Comparison of ENCODE assay signal across 18 cellular contexts in genomic region chr14:51822499-51822898, GRCh38.
"Had no signal": no experiment of that assay in that cellular context is flagged by ENCODE, and none has a peak within 500 bp of the region (broad histone marks: within the 10 kb centered on the region; RNA-seq: fewer than 3 reads in every experiment).

No MANE protein-coding gene starts in this region.

- DNase-seq: effector memory CD4-positive, alpha-beta T cell; gastrocnemius medialis; heart right ventricle; hypothalamus; islet precursor cell; mammary epithelial cell; mucosa of descending colon; naive thymus-derived CD8-positive, alpha-beta T cell; ovary; right cardiac atrium; small intestine; stimulated activated CD4-positive, alpha-beta T cell treated with anti-CD3 and anti-CD28 coated beads, Interleukin-12 subunit alpha, Interleukin-12 subunit beta, amount 100 ng/mL, for 4 hours; stimulated activated naive CD4-positive, alpha-beta T cell treated with Interleukin-2 at 50 U/mL for 16 hours; trophoblast cell had no signal

- FAIRE-seq: endometrium, small intestine had no signal

- H3K9me3 ChIP-seq: gastrocnemius medialis, heart right ventricle, mucosa of descending colon, ovary had no signal

- H3K4me1 ChIP-seq: gastrocnemius medialis, heart right ventricle, neural progenitor cell had no signal

- H3K4me3 Mint-ChIP-seq: naive thymus-derived CD8-positive, alpha-beta T cell; neural progenitor cell had no signal

- H2AFZ ChIP-seq: neural progenitor cell had no signal

- H3K27ac ChIP-seq: gastrocnemius medialis, heart right ventricle, neural progenitor cell, ovary had no signal

- H3K9ac ChIP-seq: neural progenitor cell had no signal

- H3K9me3 Mint-ChIP-seq: naive thymus-derived CD8-positive, alpha-beta T cell; neural progenitor cell had no signal

- H3K4me1 Mint-ChIP-seq: neural progenitor cell had no signal

- H3K4me3 ChIP-seq: gastrocnemius medialis, heart right ventricle, mucosa of descending colon, neural progenitor cell, ovary had no signal

- H3K36me3 ChIP-seq: gastrocnemius medialis, heart right ventricle, neural progenitor cell, ovary had no signal

- H3K27me3 ChIP-seq: gastrocnemius medialis, neural progenitor cell, ovary had no signal

- H3K36me3 Mint-ChIP-seq: naive thymus-derived CD8-positive, alpha-beta T cell; neural progenitor cell had no signal

- H3K4me2 ChIP-seq: neural progenitor cell had no signal

- ATAC-seq: esophagus mucosa; gastrocnemius medialis; heart right ventricle; left lobe of liver; mucosa of descending colon; naive thymus-derived CD8-positive, alpha-beta T cell; right cardiac atrium had no signal

- H3K27ac Mint-ChIP-seq: naive thymus-derived CD8-positive, alpha-beta T cell; neural progenitor cell had no signal
